Comparison of ENCODE assay signal across 8 cellular contexts in genomic region chr11:47552581-47553416, GRCh38. TPM values are rescaled to one million over a fixed set of nuclear protein-coding genes. Genes with fewer than 3 reads are reported as not detected.
DNase-seq lines count a peak whose midpoint lies in the region; ATAC-seq, FAIRE-seq and TF ChIP-seq lines count a peak whose summit lies in the region.

Gene CELF1 (minus strand): TSS chr11:47553132. CDS start chr11:47499523, 53,609 bp downstream.

- H3K9me3 ChIP-seq in cardiac muscle cell (ENCODE audit: low read depth) (no peaks in the 10 kb centered on the region), transverse colon (no peaks in the 10 kb centered on the region)

- H3K4me1 ChIP-seq in cardiac muscle cell (ENCODE audit: low read depth): peaks cover 16% of the 10 kb centered on the region
- H3K4me1 ChIP-seq in transverse colon: peaks cover 11 to 48% (median 22%) of the 10 kb centered on the region in 4 donors

- intact Hi-C loops in transverse colon (cut with DNase I; ENCODE audit: low total_unique reads): no loop called here

- no peak for TF ChIP-seq EP300 in transverse colon (IDR thresholded peaks at IDR 0.05; ENCODE audit: low read depth)

- in situ Hi-C loops in transverse colon (cut with MboI; ENCODE audit: low pct_ligation_motif_present in 1 of 4, low pct_unique_long_range_greater_than_20kb in 1 of 4, low sequenced_read_pairs in 3 of 4): loop anchor here in 1 of 4 donors (25.0 kb wide), 1 partner anchor 90 kb away; no protein-coding TSS in a partner anchor

- H3K36me3 ChIP-seq in cardiac muscle cell: no peaks in the 10 kb centered on the region
- no peaks in the 10 kb centered on the region for H3K36me3 ChIP-seq in transverse colon

- ATAC-seq in HG02798 (IDR thresholded peaks at IDR 0.05; ENCODE audit: poor library complexity, unreplicated experiment): peak; percentile 95
- peak; percentile 96 for ATAC-seq in activated naive CD8-positive, alpha-beta T cell treated with anti-CD3 and anti-CD28 coated beads, Interleukin-2, amount 50 U/mL, for 24 hours

- no peaks in the 10 kb centered on the region for H3K9me3 Mint-ChIP-seq in activated naive CD8-positive, alpha-beta T cell treated with anti-CD3 and anti-CD28 coated beads, Interleukin-2, amount 50 U/mL, for 24 hours

- H3K27me3 Mint-ChIP-seq in activated naive CD8-positive, alpha-beta T cell treated with anti-CD3 and anti-CD28 coated beads, Interleukin-2, amount 50 U/mL, for 24 hours: no peaks in the 10 kb centered on the region

- H3K27me3 ChIP-seq in cardiac muscle cell (no peaks in the 10 kb centered on the region), transverse colon (no peaks in the 10 kb centered on the region)

- H3K36me3 Mint-ChIP-seq in activated naive CD8-positive, alpha-beta T cell treated with anti-CD3 and anti-CD28 coated beads, Interleukin-2, amount 50 U/mL, for 24 hours (ENCODE audit: low read depth): peaks cover 31% of the 10 kb centered on the region

- DNase-seq in GM12891 (ENCODE audit: insufficient read length, low spot score) (peak; percentile 83), NCI-H1417 treated with DMSO at 0.1 percent for 48 hours (lab: John Stamatoyannopoulos, UW) (peak; percentile 70), SW480 (ENCODE audit: low spot score) (peak; percentile 91), cardiac muscle cell (ENCODE audit: low read depth in 1 of 2, low spot score in 1 of 2) (peak; percentile 94 to 97), pons (ENCODE audit: low spot score) (peak; percentile 87), transverse colon (peak; percentile 93)
- DNase-seq in activated naive CD8-positive, alpha-beta T cell treated with anti-CD3 and anti-CD28 coated beads, Interleukin-2, amount 50 U/mL, for 24 hours: peak; percentile 94

- no peak for TF ChIP-seq POLR2A in GM12891 (IDR thresholded peaks at IDR 0.05; ENCODE audit: low read depth, low read length)
- peak; percentile 46 for TF ChIP-seq POLR2A in transverse colon (IDR thresholded peaks at IDR 0.05)

- TF ChIP-seq CTCF in cardiac muscle cell (IDR thresholded peaks at IDR 0.05; ENCODE audit: low read depth, low read length) (peak; percentile 67), transverse colon (IDR thresholded peaks at IDR 0.05) (peak; percentile 68 to 96 (median 85))

- peak within 1 kb of the TSS; percentile 96 for H3K27ac Mint-ChIP-seq in activated naive CD8-positive, alpha-beta T cell treated with anti-CD3 and anti-CD28 coated beads, Interleukin-2, amount 50 U/mL, for 24 hours

- peaks cover 53% of the 10 kb centered on the region for H3K4me1 Mint-ChIP-seq in activated naive CD8-positive, alpha-beta T cell treated with anti-CD3 and anti-CD28 coated beads, Interleukin-2, amount 50 U/mL, for 24 hours

- 0% methylated on average over 64 of the region's 88 CpGs; no CpG with 5 or more reads in 1 of the 2 donors for WGBS in transverse colon (ENCODE audit: low coverage in 1 of 2), 2 donors

- H3K4me3 ChIP-seq in cardiac muscle cell (peak within 1 kb of the TSS; percentile 94), transverse colon (peak within 1 kb of the TSS; percentile 77 to 95 (median 94))

- peak; percentile 97 for FAIRE-seq in GM12891 (lab: Jason Lieb, UNC)

- H3K27ac ChIP-seq in cardiac muscle cell (peak within 1 kb of the TSS; percentile 97), transverse colon (peak within 1 kb of the TSS; percentile 94 to 97 (median 96))

- H3K4me3 Mint-ChIP-seq in activated naive CD8-positive, alpha-beta T cell treated with anti-CD3 and anti-CD28 coated beads, Interleukin-2, amount 50 U/mL, for 24 hours: peak within 1 kb of the TSS; percentile 99

TF ChIP-seq in GM12891, 5 proteins besides CTCF, POLR2A, EP300 and RAD21:
- peak; percentile 41; the same call in 1 of the 2 replicates for TF ChIP-seq SPI1 (IDR thresholded peaks at IDR 0.05; ENCODE audit: low read depth, low read length)
- peak; percentile 54 for TF ChIP-seq PAX5 (IDR thresholded peaks at IDR 0.05; ENCODE audit: insufficient read depth, low read length, severe bottlenecking)
- TF ChIP-seq POU2F2 (IDR thresholded peaks at IDR 0.05; ENCODE audit: low read depth, low read length): no peak; the same call in 1 of the 2 replicates
- no peak for TF ChIP-seq TAF1 (IDR thresholded peaks at IDR 0.05; ENCODE audit: low read depth, low read length)
- peak; percentile 53; the same call in 1 of the 2 replicates for TF ChIP-seq POLR2AphosphoS5 (IDR thresholded peaks at IDR 0.05; ENCODE audit: low read depth, low read length)

RNA-seq across cellular contexts. Expression of gene CELF1, which starts in this region (rescaled TPM):
- 25.7 TPM for polyA plus RNA-seq in GM12891 (2012; ENCODE audit: low read depth, missing spikeins)
- total RNA-seq in cardiac muscle cell (72.2 and 178 TPM in 2 replicates), transverse colon (100 to 1,000 TPM in 2 of 4 donors, 10 to 100 TPM in 2; 82.9 to 248 (median 96.7) TPM)
- polyA plus RNA-seq in cardiac muscle cell: 98.9 and 162 TPM in 2 replicates

Comparison
In these comparisons a context has a peak if more than half of its experiments do, and no peak if none do; other contexts are left out.
1. Peak in every context shown above with its lines: DNase-seq, ATAC-seq, H3K4me3 ChIP-seq and H3K27ac ChIP-seq.